ENCODE assay signal across 1 cellular context in the genomic region with DNA sequence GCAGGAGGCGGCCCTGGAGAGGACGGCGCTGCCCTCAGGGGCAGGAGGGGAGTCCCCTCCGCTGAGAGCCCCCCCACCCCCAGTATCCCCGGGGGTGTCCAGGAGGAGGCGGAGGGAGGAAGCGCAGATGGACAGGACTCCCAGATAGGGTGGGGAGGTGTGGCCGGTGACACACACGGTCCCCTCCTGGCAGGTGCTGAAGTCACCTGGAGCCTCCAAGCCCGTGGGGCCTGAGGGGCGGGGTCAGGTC.
TF ChIP-seq lines count a peak whose summit lies in the region.

No MANE protein-coding gene starts in this region.

TF ChIP-seq in IMR-90, 13 proteins besides CTCF, POLR2A, EP300 and RAD21 (continued from another document):
- no peak for TF ChIP-seq USF2 (IDR thresholded peaks at IDR 0.05; ENCODE audit: low read depth, low read length)
- TF ChIP-seq MAFK (IDR thresholded peaks at IDR 0.05; ENCODE audit: low read depth, low read length): no peak
- no peak for TF ChIP-seq MXI1 (IDR thresholded peaks at IDR 0.05; ENCODE audit: borderline replicate concordance, low read depth, low read length)
